In the genomic region with DNA sequence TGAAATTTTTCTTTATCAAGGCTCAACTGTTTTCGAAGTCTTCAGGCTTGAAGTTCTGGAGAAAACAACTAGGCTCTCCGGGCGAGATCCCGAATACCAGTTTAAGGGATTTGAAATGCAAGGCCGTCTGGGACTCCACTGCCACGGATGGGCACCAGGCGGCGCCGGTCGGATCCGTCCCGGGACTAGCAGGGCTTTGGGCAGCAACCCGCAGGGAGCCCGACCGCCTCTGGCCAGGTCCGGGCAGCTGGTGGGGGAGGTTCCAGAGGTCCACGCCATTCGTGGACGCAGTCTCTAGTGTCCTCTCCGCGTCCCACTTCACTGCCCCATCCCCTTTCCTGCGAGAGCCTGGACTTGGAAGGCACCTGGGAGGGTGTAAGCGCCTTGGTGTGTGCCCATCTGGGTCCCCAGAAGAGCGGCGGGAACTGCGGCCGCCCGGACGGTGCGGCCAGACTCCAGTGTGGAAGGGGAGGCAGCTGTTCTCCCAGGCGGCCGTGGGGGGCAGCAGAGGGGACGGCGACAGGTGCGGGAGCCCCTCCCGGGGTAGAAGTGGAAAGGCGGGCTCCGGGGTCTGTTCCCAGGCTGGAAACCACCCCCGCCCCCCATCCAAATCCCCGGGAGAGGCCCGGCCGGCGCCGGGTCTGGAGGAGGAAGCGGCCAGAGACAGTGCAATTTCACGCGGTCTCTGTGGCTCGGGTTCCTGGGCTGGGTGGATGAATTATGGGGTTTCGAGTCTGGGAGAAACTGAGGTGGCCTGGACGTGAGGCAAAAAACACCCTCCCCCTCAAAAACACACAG, we compare ENCODE assay signal across 1 cellular context.
TF ChIP-seq lines count a peak whose summit lies in the region.

No MANE protein-coding gene starts in this region.

TF ChIP-seq in HepG2, 621 proteins besides CTCF, POLR2A, EP300 and RAD21 (continued from another document and continues in another):
- TF ChIP-seq, protein P1, sequence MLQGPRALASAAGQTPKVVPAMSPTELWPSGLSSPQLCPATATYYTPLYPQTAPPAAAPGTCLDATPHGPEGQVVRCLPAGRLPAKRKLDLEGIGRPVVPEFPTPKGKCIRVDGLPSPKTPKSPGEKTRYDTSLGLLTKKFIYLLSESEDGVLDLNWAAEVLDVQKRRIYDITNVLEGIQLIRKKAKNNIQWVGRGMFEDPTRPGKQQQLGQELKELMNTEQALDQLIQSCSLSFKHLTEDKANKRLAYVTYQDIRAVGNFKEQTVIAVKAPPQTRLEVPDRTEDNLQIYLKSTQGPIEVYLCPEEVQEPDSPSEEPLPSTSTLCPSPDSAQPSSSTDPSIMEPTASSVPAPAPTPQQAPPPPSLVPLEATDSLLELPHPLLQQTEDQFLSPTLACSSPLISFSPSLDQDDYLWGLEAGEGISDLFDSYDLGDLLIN (CRISPR knock-in tag; IDR thresholded peaks at IDR 0.05; ENCODE audit: borderline replicate concordance) = 0 out of 2 replicates have a peak, but pooled peaks have one; percentile 39
- TF ChIP-seq AGO1 (IDR thresholded peaks at IDR 0.05; ENCODE audit: low read depth, low read length, poor library complexity, severe bottlenecking) = no peak
- no peak; the same call in 1 of the 2 replicates for TF ChIP-seq TARDBP (CRISPR knock-in tag; IDR thresholded peaks at IDR 0.05)
- TF ChIP-seq FOXA1 (IDR thresholded peaks at IDR 0.05) = no peak
- 0 out of 2 replicates have a peak, but pooled peaks have one; percentile 6 for TF ChIP-seq FOXA1 (CRISPR knock-in tag; IDR thresholded peaks at IDR 0.05)
- no peak for TF ChIP-seq ZBTB7A (CRISPR knock-in tag; IDR thresholded peaks at IDR 0.05)
- TF ChIP-seq, protein P2, sequence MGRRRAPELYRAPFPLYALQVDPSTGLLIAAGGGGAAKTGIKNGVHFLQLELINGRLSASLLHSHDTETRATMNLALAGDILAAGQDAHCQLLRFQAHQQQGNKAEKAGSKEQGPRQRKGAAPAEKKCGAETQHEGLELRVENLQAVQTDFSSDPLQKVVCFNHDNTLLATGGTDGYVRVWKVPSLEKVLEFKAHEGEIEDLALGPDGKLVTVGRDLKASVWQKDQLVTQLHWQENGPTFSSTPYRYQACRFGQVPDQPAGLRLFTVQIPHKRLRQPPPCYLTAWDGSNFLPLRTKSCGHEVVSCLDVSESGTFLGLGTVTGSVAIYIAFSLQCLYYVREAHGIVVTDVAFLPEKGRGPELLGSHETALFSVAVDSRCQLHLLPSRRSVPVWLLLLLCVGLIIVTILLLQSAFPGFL (CRISPR knock-in tag; IDR thresholded peaks at IDR 0.05) = no peak
- TF ChIP-seq ZNF644 (CRISPR knock-in tag; IDR thresholded peaks at IDR 0.05; ENCODE audit: low read depth) = peak; percentile 29; the same call in 1 of the 2 replicates
- no peak for TF ChIP-seq ZNF30 (CRISPR knock-in tag; IDR thresholded peaks at IDR 0.05)
- no peak for TF ChIP-seq HMGA1 (CRISPR knock-in tag; conservative IDR thresholded peaks at IDR 0.05)
- no peak for TF ChIP-seq ZNF674 (CRISPR knock-in tag; IDR thresholded peaks at IDR 0.05; ENCODE audit: low read depth)
- no peak for TF ChIP-seq ZNF382 (CRISPR knock-in tag; IDR thresholded peaks at IDR 0.05; ENCODE audit: borderline replicate concordance)
- peak; percentile 43; the same call in 1 of the 2 replicates for TF ChIP-seq ETV5 (CRISPR knock-in tag; IDR thresholded peaks at IDR 0.05; ENCODE audit: borderline replicate concordance)
- TF ChIP-seq TCF7L2 (IDR thresholded peaks at IDR 0.05; ENCODE audit: low read depth, low read length) = no peak
- TF ChIP-seq, protein P3, sequence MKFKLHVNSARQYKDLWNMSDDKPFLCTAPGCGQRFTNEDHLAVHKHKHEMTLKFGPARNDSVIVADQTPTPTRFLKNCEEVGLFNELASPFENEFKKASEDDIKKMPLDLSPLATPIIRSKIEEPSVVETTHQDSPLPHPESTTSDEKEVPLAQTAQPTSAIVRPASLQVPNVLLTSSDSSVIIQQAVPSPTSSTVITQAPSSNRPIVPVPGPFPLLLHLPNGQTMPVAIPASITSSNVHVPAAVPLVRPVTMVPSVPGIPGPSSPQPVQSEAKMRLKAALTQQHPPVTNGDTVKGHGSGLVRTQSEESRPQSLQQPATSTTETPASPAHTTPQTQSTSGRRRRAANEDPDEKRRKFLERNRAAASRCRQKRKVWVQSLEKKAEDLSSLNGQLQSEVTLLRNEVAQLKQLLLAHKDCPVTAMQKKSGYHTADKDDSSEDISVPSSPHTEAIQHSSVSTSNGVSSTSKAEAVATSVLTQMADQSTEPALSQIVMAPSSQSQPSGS (CRISPR knock-in tag; IDR thresholded peaks at IDR 0.05) = peak; percentile 57; the same call in 1 of the 2 replicates
- TF ChIP-seq, protein P4, sequence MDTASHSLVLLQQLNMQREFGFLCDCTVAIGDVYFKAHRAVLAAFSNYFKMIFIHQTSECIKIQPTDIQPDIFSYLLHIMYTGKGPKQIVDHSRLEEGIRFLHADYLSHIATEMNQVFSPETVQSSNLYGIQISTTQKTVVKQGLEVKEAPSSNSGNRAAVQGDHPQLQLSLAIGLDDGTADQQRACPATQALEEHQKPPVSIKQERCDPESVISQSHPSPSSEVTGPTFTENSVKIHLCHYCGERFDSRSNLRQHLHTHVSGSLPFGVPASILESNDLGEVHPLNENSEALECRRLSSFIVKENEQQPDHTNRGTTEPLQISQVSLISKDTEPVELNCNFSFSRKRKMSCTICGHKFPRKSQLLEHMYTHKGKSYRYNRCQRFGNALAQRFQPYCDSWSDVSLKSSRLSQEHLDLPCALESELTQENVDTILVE (CRISPR knock-in tag; IDR thresholded peaks at IDR 0.05) = no peak
- TF ChIP-seq NFATC3 (CRISPR knock-in tag; IDR thresholded peaks at IDR 0.05) = no peak
- peak; percentile 73; the same call in 1 of the 2 replicates for TF ChIP-seq KDM3A (CRISPR knock-in tag; IDR thresholded peaks at IDR 0.05; ENCODE audit: low read depth)
- no peak; the same call in 1 of the 2 replicates for TF ChIP-seq DR1 (CRISPR knock-in tag; IDR thresholded peaks at IDR 0.05)
- TF ChIP-seq CERS6 (CRISPR knock-in tag; IDR thresholded peaks at IDR 0.05) = no peak
- no peak for TF ChIP-seq ZNF775 (CRISPR knock-in tag; IDR thresholded peaks at IDR 0.05; ENCODE audit: borderline replicate concordance)
- TF ChIP-seq ATF6 (CRISPR knock-in tag; conservative IDR thresholded peaks at IDR 0.05) = no peak
- peak; percentile 59 for TF ChIP-seq ZSCAN21 (CRISPR knock-in tag; IDR thresholded peaks at IDR 0.05; ENCODE audit: borderline replicate concordance)
- 0 out of 2 replicates have a peak, but pooled peaks have one; percentile 36 for TF ChIP-seq ZNF558 (CRISPR knock-in tag; IDR thresholded peaks at IDR 0.05; ENCODE audit: borderline replicate concordance)
- TF ChIP-seq SRSF1 (optimal IDR thresholded peaks at IDR 0.05; ENCODE audit: low read depth, low read length) = peak; percentile 63
- TF ChIP-seq IKZF5 (CRISPR knock-in tag; IDR thresholded peaks at IDR 0.05) = peak; percentile 74
- TF ChIP-seq HMG20A (CRISPR knock-in tag; IDR thresholded peaks at IDR 0.05; ENCODE audit: borderline replicate concordance) = no peak
- TF ChIP-seq HDAC1 (CRISPR knock-in tag; IDR thresholded peaks at IDR 0.05) = peak; percentile 77; the same call in 1 of the 2 replicates
- no peak for TF ChIP-seq ZUFSP (CRISPR knock-in tag; IDR thresholded peaks at IDR 0.05; ENCODE audit: borderline replicate concordance)
- TF ChIP-seq ZNF792 (CRISPR knock-in tag; IDR thresholded peaks at IDR 0.05) = peak; percentile 21; the same call in 1 of the 2 replicates
- TF ChIP-seq ZNF891 (CRISPR knock-in tag; IDR thresholded peaks at IDR 0.05) = no peak
- TF ChIP-seq ZNF552 (CRISPR knock-in tag; IDR thresholded peaks at IDR 0.05; ENCODE audit: borderline replicate concordance) = no peak
- TF ChIP-seq TRIM24 (CRISPR knock-in tag; IDR thresholded peaks at IDR 0.05) = no peak
- no peak for TF ChIP-seq CEBPB (IDR thresholded peaks at IDR 0.05; ENCODE audit: borderline replicate concordance, low read depth, low read length)
- TF ChIP-seq MLLT10 (CRISPR knock-in tag; IDR thresholded peaks at IDR 0.05) = no peak
- TF ChIP-seq TEAD2 (CRISPR knock-in tag; IDR thresholded peaks at IDR 0.05) = no peak
- TF ChIP-seq, protein P5, sequence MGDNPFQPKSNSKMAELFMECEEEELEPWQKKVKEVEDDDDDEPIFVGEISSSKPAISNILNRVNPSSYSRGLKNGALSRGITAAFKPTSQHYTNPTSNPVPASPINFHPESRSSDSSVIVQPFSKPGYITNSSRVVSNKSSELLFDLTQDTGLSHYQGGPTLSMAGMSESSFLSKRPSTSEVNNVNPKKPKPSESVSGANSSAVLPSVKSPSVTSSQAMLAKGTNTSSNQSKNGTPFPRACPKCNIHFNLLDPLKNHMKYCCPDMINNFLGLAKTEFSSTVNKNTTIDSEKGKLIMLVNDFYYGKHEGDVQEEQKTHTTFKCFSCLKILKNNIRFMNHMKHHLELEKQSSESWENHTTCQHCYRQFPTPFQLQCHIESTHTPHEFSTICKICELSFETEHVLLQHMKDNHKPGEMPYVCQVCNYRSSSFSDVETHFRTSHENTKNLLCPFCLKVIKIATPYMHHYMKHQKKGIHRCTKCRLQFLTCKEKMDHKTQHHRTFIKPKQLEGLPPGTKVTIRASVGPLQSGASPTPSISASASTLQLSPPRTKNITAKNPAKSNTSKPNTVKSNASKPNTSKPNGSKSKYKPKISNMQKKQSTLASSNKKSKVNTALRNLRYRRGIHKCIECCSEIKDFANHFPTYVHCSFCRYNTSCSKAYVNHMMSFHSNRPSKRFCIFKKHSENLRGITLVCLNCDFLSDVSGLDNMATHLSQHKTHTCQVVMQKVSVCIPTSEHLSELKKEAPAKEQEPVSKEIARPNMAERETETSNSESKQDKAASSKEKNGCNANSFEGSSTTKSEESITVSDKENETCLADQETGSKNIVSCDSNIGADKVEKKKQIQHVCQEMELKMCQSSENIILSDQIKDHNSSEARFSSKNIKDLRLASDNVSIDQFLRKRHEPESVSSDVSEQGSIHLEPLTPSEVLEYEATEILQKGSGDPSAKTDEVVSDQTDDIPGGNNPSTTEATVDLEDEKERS (CRISPR knock-in tag; IDR thresholded peaks at IDR 0.05) = peak; percentile 68; the same call in 1 of the 2 replicates
- no peak for TF ChIP-seq ATAD3A (CRISPR knock-in tag; IDR thresholded peaks at IDR 0.05)
- TF ChIP-seq KAT2B (IDR thresholded peaks at IDR 0.05; ENCODE audit: borderline replicate concordance, low read depth, low read length) = no peak
- TF ChIP-seq KLF12 (CRISPR knock-in tag; IDR thresholded peaks at IDR 0.05; ENCODE audit: borderline replicate concordance) = no peak
- peak; percentile 52 for TF ChIP-seq YY1 (IDR thresholded peaks at IDR 0.05; ENCODE audit: insufficient read depth, insufficient replicate concordance, low read depth, low read length)
- no peak for TF ChIP-seq ZNF562 (CRISPR knock-in tag; IDR thresholded peaks at IDR 0.05; ENCODE audit: borderline replicate concordance)
- peak; percentile 44; the same call in 1 of the 2 replicates for TF ChIP-seq ZNF343 (CRISPR knock-in tag; IDR thresholded peaks at IDR 0.05)
- TF ChIP-seq ZMYM3 (CRISPR knock-in tag; IDR thresholded peaks at IDR 0.05) = peak; percentile 53; the same call in 1 of the 2 replicates
- TF ChIP-seq TFE3 (CRISPR knock-in tag; IDR thresholded peaks at IDR 0.05) = no peak
- TF ChIP-seq HHEX (CRISPR knock-in tag; IDR thresholded peaks at IDR 0.05) = no peak
- 0 out of 2 replicates have a peak, but pooled peaks have one; percentile 18 for TF ChIP-seq ZBTB20 (CRISPR knock-in tag; IDR thresholded peaks at IDR 0.05; ENCODE audit: borderline replicate concordance, low read depth)
